Comparison of ENCODE assay signal across 10 cellular contexts in genomic region chr6:11278207-11278559, GRCh38. TPM values are rescaled to one million over a fixed set of nuclear protein-coding genes. Genes with fewer than 3 reads are reported as not detected.
DNase-seq lines count a peak whose midpoint lies in the region; ATAC-seq and TF ChIP-seq lines count a peak whose summit lies in the region.
"Had no signal": no experiment of that assay in that cellular context is flagged by ENCODE, and none has a peak within 500 bp of the region (broad histone marks: within the 10 kb centered on the region; RNA-seq: fewer than 3 reads in every experiment).

No MANE protein-coding gene starts in this region.

- no TSS peak for BruUV-seq in Calu3 (replicated peaks; lab: Mats Ljungman, UMichigan)

- peaks cover 33% of the 10 kb centered on the region for H3K4me1 Mint-ChIP-seq in HFFc6 (ENCODE audit: low read depth)
- H3K4me1 Mint-ChIP-seq in activated T-cell treated with anti-CD3 and anti-CD28 coated beads, Interleukin-2, amount 50 U/mL, for 72 hours (ENCODE audit: low read depth) = peaks cover 39% of the 10 kb centered on the region
- H3K4me1 Mint-ChIP-seq in nephron = peaks cover 28% of the 10 kb centered on the region
- H3K4me1 Mint-ChIP-seq in Calu3 (ENCODE audit: low read depth, unreplicated experiment) = peaks cover 48% of the 10 kb centered on the region

- no peak overlapping the region for H3K27ac ChIP-seq in foreskin keratinocyte
- H3K27ac ChIP-seq: colonic mucosa had no signal

- DNase-seq in GM12865 (ENCODE audit: low read depth) (peak; percentile 74), HFFc6 (no peak), EL (no peak), 8988T (no peak), Calu3 (no peak), foreskin keratinocyte (no peak)
- DNase-seq in activated T-cell treated with anti-CD3 and anti-CD28 coated beads, Interleukin-2, amount 50 U/mL, for 72 hours = peak; percentile 50 to 54
- DNase-seq: colonic mucosa, NCI-H526 treated with DMSO at 0.1 percent for 48 hours had no signal

- no peaks in the 10 kb centered on the region for H3K36me3 Mint-ChIP-seq in HFFc6 (ENCODE audit: low read depth)
- H3K36me3 Mint-ChIP-seq in activated T-cell treated with anti-CD3 and anti-CD28 coated beads, Interleukin-2, amount 50 U/mL, for 72 hours (ENCODE audit: insufficient read depth in 2 of 2) = peaks cover 0 to 2% of the 10 kb centered on the region in 2 donors
- H3K36me3 Mint-ChIP-seq in nephron (ENCODE audit: low read depth) = no peaks in the 10 kb centered on the region
- H3K36me3 Mint-ChIP-seq in Calu3 (ENCODE audit: insufficient read depth, unreplicated experiment) = peaks cover 12% of the 10 kb centered on the region

- CTCF ChIA-PET in Calu3 (lab: Charles Lee) = interaction anchor here (1.6 kb wide), 1 partner anchor 46 kb away, joined by 6 read pairs; the partner anchor contains the start of gene NEDD9

- H3K4me1 ChIP-seq in foreskin keratinocyte = peaks cover 13% of the 10 kb centered on the region

- H3K4me3 Mint-ChIP-seq in HFFc6 (no peak overlapping the region), nephron (peak overlapping the region in 1 of 3 experiments; percentile 21), Calu3 (ENCODE audit: low read depth, unreplicated experiment) (no peak overlapping the region)
- H3K4me3 Mint-ChIP-seq in activated T-cell treated with anti-CD3 and anti-CD28 coated beads, Interleukin-2, amount 50 U/mL, for 72 hours = peak overlapping the region; percentile 73 to 79

- H3K27me3 Mint-ChIP-seq in HFFc6 (ENCODE audit: insufficient read depth) = no peaks in the 10 kb centered on the region
- no peaks in the 10 kb centered on the region for H3K27me3 Mint-ChIP-seq in activated T-cell treated with anti-CD3 and anti-CD28 coated beads, Interleukin-2, amount 50 U/mL, for 72 hours (ENCODE audit: low read depth)
- H3K27me3 Mint-ChIP-seq in nephron (ENCODE audit: low read depth) = no peaks in the 10 kb centered on the region
- H3K27me3 Mint-ChIP-seq in Calu3 (ENCODE audit: unreplicated experiment) = no peaks in the 10 kb centered on the region

- H3K27ac Mint-ChIP-seq in HFFc6 = peak overlapping the region; percentile 66
- H3K27ac Mint-ChIP-seq in activated T-cell treated with anti-CD3 and anti-CD28 coated beads, Interleukin-2, amount 50 U/mL, for 72 hours = peak overlapping the region; percentile 93
- H3K27ac Mint-ChIP-seq in nephron = peak overlapping the region; percentile 76 to 90 (median 83)
- no peak overlapping the region for H3K27ac Mint-ChIP-seq in Calu3 (ENCODE audit: unreplicated experiment)

- H3K4me3 ChIP-seq in GM12865 (ENCODE audit: low read depth, low read length) = peak overlapping the region; percentile 39
- H3K4me3 ChIP-seq: colonic mucosa had no signal

- TF ChIP-seq CTCF in GM12865 (IDR thresholded peaks at IDR 0.05; ENCODE audit: insufficient read depth, low read depth, low read length, missing control alignments) = no peak
- TF ChIP-seq CTCF in HFFc6 (IDR thresholded peaks at IDR 0.05) = no peak
- TF ChIP-seq CTCF in nephron (IDR thresholded peaks at IDR 0.05; ENCODE audit: unreplicated experiment in 3 of 3) = no peak
- no peak for TF ChIP-seq CTCF in Calu3 (IDR thresholded peaks at IDR 0.05; ENCODE audit: unreplicated experiment)
- no peak for TF ChIP-seq CTCF in foreskin keratinocyte (conservative IDR thresholded peaks at IDR 0.05)

- H3K9me3 Mint-ChIP-seq in HFFc6 (no peaks in the 10 kb centered on the region), nephron (no peaks in the 10 kb centered on the region), Calu3 (ENCODE audit: low read depth, unreplicated experiment) (no peaks in the 10 kb centered on the region)
- peaks cover 1 to 2% of the 10 kb centered on the region in 2 donors for H3K9me3 Mint-ChIP-seq in activated T-cell treated with anti-CD3 and anti-CD28 coated beads, Interleukin-2, amount 50 U/mL, for 72 hours

- no peaks in the 10 kb centered on the region for H3K27me3 ChIP-seq in foreskin keratinocyte
- H3K27me3 ChIP-seq: colonic mucosa had no signal

- ATAC-seq in activated T-cell treated with anti-CD3 and anti-CD28 coated beads, Interleukin-2, amount 50 U/mL, for 72 hours (replicated peaks in 1 of 2) = peak; percentile 91
- ATAC-seq in foreskin keratinocyte = no peak

- intact Hi-C loops in Calu3 (cut with micrococcal nuclease; ENCODE audit: unreplicated experiment) = loop anchor here (5.0 kb wide), 2 partner anchors 39 to 46 kb away; partner anchors contain the start of gene NEDD9

RNA-seq across cellular contexts. Expression of gene NEDD9, which starts 45.7 kb away (rescaled TPM):
- 10 to 100 TPM; 10.3 to 19.9 (median 12.6) TPM for total RNA-seq in HFFc6 (2021; fragmentation: NEBNext Ultra II Directional; extraction: Animal tissue kit (Norgen Biotek cat#: 25700))
- 10 to 100 TPM; 20.8 to 36.4 TPM for total RNA-seq in activated T-cell treated with anti-CD3 and anti-CD28 coated beads, Interleukin-2, amount 50 U/mL, for 72 hours
- total RNA-seq in Calu3 (2022) (18.2 and 28.1 TPM in 2 replicates), foreskin keratinocyte (3.1 and 3.6 TPM in 2 replicates)
- polyA plus RNA-seq in foreskin keratinocyte = 1.1 and 1.2 TPM in 2 replicates

Comparison
In these comparisons a context has a peak if more than half of its experiments do, and no peak if none do; other contexts are left out.
1. DNase-seq: peak in GM12865 (single experiment) and activated T-cell treated with anti-CD3 and anti-CD28 coated beads, Interleukin-2, amount 50 U/mL, for 72 hours (2 of 2); none in HFFc6 (single experiment), EL (single experiment), 8988T (single experiment), Calu3 (single experiment) and foreskin keratinocyte (0 of 2).
2. H3K4me3 Mint-ChIP-seq: peak in activated T-cell treated with anti-CD3 and anti-CD28 coated beads, Interleukin-2, amount 50 U/mL, for 72 hours (2 of 2); none in HFFc6 (single experiment) and Calu3 (single experiment).